Comparison of ENCODE assay signal across 8 cellular contexts in the genomic region with DNA sequence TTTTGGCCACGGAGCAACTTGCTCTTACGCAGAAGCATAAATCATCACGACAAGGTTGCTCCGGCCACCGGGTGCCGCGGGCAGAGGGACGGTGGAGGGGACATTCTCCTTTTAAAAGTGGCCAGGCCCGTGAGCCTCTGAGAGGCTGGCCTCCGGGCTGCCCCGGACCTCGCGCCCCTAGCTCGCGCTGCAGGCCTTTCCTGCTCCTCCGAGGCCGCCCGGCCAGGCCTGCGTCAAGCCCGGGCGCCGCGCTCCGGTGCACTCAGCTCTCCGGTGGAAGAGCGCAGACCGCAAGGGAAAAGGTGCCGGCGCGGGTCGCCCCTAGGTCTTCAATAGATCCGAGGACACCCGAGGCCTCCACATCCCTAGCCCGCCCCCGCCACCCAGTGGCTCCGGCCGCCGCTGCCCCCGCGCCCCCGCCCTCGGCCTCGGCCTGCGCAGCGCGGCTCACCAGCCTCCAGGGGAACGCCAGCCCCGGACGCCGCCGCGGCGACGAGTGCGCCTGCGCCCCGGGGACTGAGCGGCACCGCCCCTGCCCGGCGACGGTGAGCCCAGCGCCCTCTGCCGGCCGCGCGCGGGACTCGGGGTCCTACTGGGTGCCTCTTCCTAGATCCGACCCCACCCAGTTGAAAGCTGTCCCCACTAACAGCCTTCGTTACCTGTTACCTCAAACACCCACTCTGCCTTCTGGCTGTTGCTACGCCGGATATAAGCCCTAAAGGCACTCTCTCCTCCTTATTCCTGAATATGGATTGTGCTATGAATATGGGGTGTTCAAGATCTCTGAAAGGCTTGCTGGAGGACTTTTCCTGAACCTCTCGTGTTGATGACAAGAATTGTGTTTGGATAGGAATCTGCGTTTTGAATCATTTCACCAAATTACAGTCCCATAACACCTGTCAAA. TPM values are rescaled to one million over a fixed set of nuclear protein-coding genes. Genes with fewer than 3 reads are reported as not detected.
A peak's percentile ranks its signal among the peaks of the same experiment; 100 is the strongest.
DNase-seq lines count a peak whose midpoint lies in the region; ATAC-seq and TF ChIP-seq lines count a peak whose summit lies in the region.

Gene LYRM9 (minus strand): TSS at position 500 of the 904 bp plus-strand sequence. CDS start 10,671 bp downstream, outside the sequence.

- ATAC-seq in HG03432 (IDR thresholded peaks at IDR 0.05; ENCODE audit: unreplicated experiment) (peak; percentile 92), left lung (peak; percentile 99)

- DNase-seq in BJ (ENCODE audit: low read depth) (peak; percentile 27), NCI-H524 (lab: John Stamatoyannopoulos, UW) (peak; percentile 88 to 96), dedifferentiated amniotic fluid mesenchymal stem cell (ENCODE audit: extremely low spot score) (peak; percentile 74), left lung (peak; percentile 92 to 99)
- peak; percentile 90 for DNase-seq in activated CD4-positive, alpha-beta T cell treated with anti-CD3 and anti-CD28 coated beads, Interleukin-2, amount 10 ng/mL, durations not matched to agents 7 days and 5 days
- DNase-seq in stimulated activated CD4-positive, alpha-beta T cell treated with anti-CD3 and anti-CD28 coated beads, Interleukin-2, amount 100 ng/mL, for 48 hours = peak; percentile 94 to 96

- H3K27me3 Mint-ChIP-seq in activated CD4-positive, alpha-beta T cell treated with anti-CD3 and anti-CD28 coated beads, Interleukin-2, amount 10 ng/mL, durations not matched to agents 7 days and 5 days = peaks cover 27% of the 10 kb centered on the region

- H3K4me1 ChIP-seq in left lung = peaks cover 3 to 24% of the 10 kb centered on the region in 2 donors

- H3K27ac Mint-ChIP-seq in activated CD4-positive, alpha-beta T cell treated with anti-CD3 and anti-CD28 coated beads, Interleukin-2, amount 10 ng/mL, durations not matched to agents 7 days and 5 days = peak within 1 kb of the TSS; percentile 81

- H3K36me3 Mint-ChIP-seq in activated CD4-positive, alpha-beta T cell treated with anti-CD3 and anti-CD28 coated beads, Interleukin-2, amount 10 ng/mL, durations not matched to agents 7 days and 5 days (ENCODE audit: low read depth) = no peaks in the 10 kb centered on the region

- no peaks in the 10 kb centered on the region for H3K36me3 ChIP-seq in BJ (ENCODE audit: control insufficient read depth, insufficient read depth, low read length)
- H3K36me3 ChIP-seq in left lung = no peaks in the 10 kb centered on the region

- intact Hi-C loops in left lung (cut with DNase I) = no loop called here

- no peaks in the 10 kb centered on the region for H3K9me3 Mint-ChIP-seq in activated CD4-positive, alpha-beta T cell treated with anti-CD3 and anti-CD28 coated beads, Interleukin-2, amount 10 ng/mL, durations not matched to agents 7 days and 5 days

- peak within 1 kb of the TSS; percentile 72 for H3K4me3 Mint-ChIP-seq in activated CD4-positive, alpha-beta T cell treated with anti-CD3 and anti-CD28 coated beads, Interleukin-2, amount 10 ng/mL, durations not matched to agents 7 days and 5 days

- CTCF ChIA-PET in BJ (lab: Yijun Ruan, JAX) = interaction anchor here (0.6 to 3.3 kb wide), 29 partner anchors 10 to 448 kb away, joined by 3 to 47 read pairs (median 4); no protein-coding TSS in a partner anchor
- CTCF ChIA-PET in activated CD4-positive, alpha-beta T cell treated with anti-CD3 and anti-CD28 coated beads, Interleukin-2, amount 10 ng/mL, durations not matched to agents 7 days and 5 days (lab: Charles Lee) = interaction anchor here (0.6 to 8.5 kb wide), 16 partner anchors 9 to 464 kb away, joined by 3 to 106 read pairs (median 4); partner anchors contain the start of gene POLDIP2

- peak within 1 kb of the TSS; percentile 62 for H3K4me3 ChIP-seq in BJ (ENCODE audit: low read depth, low read length)
- peak within 1 kb of the TSS; percentile 72 to 73 for H3K4me3 ChIP-seq in left lung

- H3K27me3 ChIP-seq in BJ (ENCODE audit: control insufficient read depth, insufficient read depth, low read length) (peaks cover 4% of the 10 kb centered on the region; the same call in 1 of the 2 replicates), left lung (no peaks in the 10 kb centered on the region)

- H3K4me1 Mint-ChIP-seq in activated CD4-positive, alpha-beta T cell treated with anti-CD3 and anti-CD28 coated beads, Interleukin-2, amount 10 ng/mL, durations not matched to agents 7 days and 5 days = peaks cover 22% of the 10 kb centered on the region

- H3K9me3 ChIP-seq in left lung = no peaks in the 10 kb centered on the region

- peak; percentile 78 for TF ChIP-seq CTCF in BJ (IDR thresholded peaks at IDR 0.05; ENCODE audit: insufficient read depth, low read depth, low read length)
- peak; percentile 86 to 92 for TF ChIP-seq CTCF in left lung (IDR thresholded peaks at IDR 0.05)

- POLR2A ChIA-PET in BJ (lab: Charles Lee) = no interaction called here
- POLR2A ChIA-PET in activated CD4-positive, alpha-beta T cell treated with anti-CD3 and anti-CD28 coated beads, Interleukin-2, amount 10 ng/mL, durations not matched to agents 7 days and 5 days (lab: Charles Lee) = interaction anchor here (1.3 kb wide), 1 partner anchor 88 kb away, joined by 7 read pairs; no protein-coding TSS in a partner anchor

- peak; percentile 58 for TF ChIP-seq POLR2A in GM19099 (IDR thresholded peaks at IDR 0.05; ENCODE audit: extremely low read depth, insufficient read length, low read depth)

- peak within 1 kb of the TSS; percentile 86 to 88 for H3K27ac ChIP-seq in left lung

RNA-seq across cellular contexts. Expression of gene LYRM9, which starts in this region (rescaled TPM):
- 6.5 and 7.0 TPM in 2 replicates for polyA plus RNA-seq in BJ (2011; rRNA removed)
- polyA minus RNA-seq in BJ (2011; rRNA and poly(A)+ RNA removed) = 1.1 and 1.5 TPM in 2 replicates
- 1 to 10 TPM; 5.9 to 6.1 TPM for total RNA-seq in activated CD4-positive, alpha-beta T cell treated with anti-CD3 and anti-CD28 coated beads, Interleukin-2, amount 10 ng/mL, durations not matched to agents 7 days and 5 days
- 1 to 10 TPM; 5.1 to 6.2 TPM for total RNA-seq in left lung

Comparison
In these comparisons a context has a peak if more than half of its experiments do, and no peak if none do; other contexts are left out.
1. Peak in every context shown above with its lines: DNase-seq, ATAC-seq, H3K4me3 ChIP-seq and H3K27ac ChIP-seq.
2. DNase-seq: peak in every context shown above with its lines; median percentile 96 in left lung; 95 in stimulated activated CD4-positive, alpha-beta T cell treated with anti-CD3 and anti-CD28 coated beads, Interleukin-2, amount 100 ng/mL, for 48 hours; 92 in NCI-H524; 90 in activated CD4-positive, alpha-beta T cell treated with anti-CD3 and anti-CD28 coated beads, Interleukin-2, amount 10 ng/mL, durations not matched to agents 7 days and 5 days; 74 in dedifferentiated amniotic fluid mesenchymal stem cell; 27 in BJ.